9 cellular contexts compared by ENCODE assay signal in genomic region chr10:49176310-49177268, GRCh38. TPM values are rescaled to one million over a fixed set of nuclear protein-coding genes. Genes with fewer than 3 reads are reported as not detected.
DNase-seq lines count a peak whose midpoint lies in the region; ATAC-seq, FAIRE-seq and TF ChIP-seq lines count a peak whose summit lies in the region.
"Had no signal": no experiment of that assay in that cellular context is flagged by ENCODE, and none has a peak within 500 bp of the region (broad histone marks: within the 10 kb centered on the region; RNA-seq: fewer than 3 reads in every experiment).

No MANE protein-coding gene starts in this region.

- H2AFZ ChIP-seq in keratinocyte (ENCODE audit: control insufficient read depth, low read length), result no peak overlapping the region

- H3K4me1 ChIP-seq in keratinocyte (ENCODE audit: control insufficient read depth, extremely low read depth, insufficient read depth, low read length), result peaks cover 6% of the 10 kb centered on the region

- peak overlapping the region; percentile 95 to 99 (median 96) for H3K27ac Mint-ChIP-seq in CD14-positive monocyte
- H3K27ac Mint-ChIP-seq in activated T-helper 17 cell treated with anti-CD3 and anti-CD28 coated beads, Interleukin-2, amount 50 U/mL, for 72 hours, result peak overlapping the region; percentile 99

- TF ChIP-seq CTCF in CD14-positive monocyte (IDR thresholded peaks at IDR 0.05) (no peak), keratinocyte (optimal IDR thresholded peaks at IDR 0.05 in 1 of 3, IDR thresholded peaks at IDR 0.05 in 1 of 3, conservative IDR thresholded peaks at IDR 0.05 in 1 of 3; ENCODE audit: extremely low read depth in 1 of 3, insufficient read depth in 2 of 3, low read length in 3 of 3) (no peak)

- intact Hi-C loops in CD14-positive monocyte (cut with micrococcal nuclease), result loop anchor here (1.0 to 10.0 kb wide), 3 partner anchors 14 to 138 kb away; no protein-coding TSS in a partner anchor

- H3K4me1 Mint-ChIP-seq in CD14-positive monocyte, result peaks cover 52% of the 10 kb centered on the region
- H3K4me1 Mint-ChIP-seq in activated T-helper 17 cell treated with anti-CD3 and anti-CD28 coated beads, Interleukin-2, amount 50 U/mL, for 72 hours, result peaks cover 56% of the 10 kb centered on the region

- dilution Hi-C loops in keratinocyte (cut with MboI; ENCODE audit: extremely low pct_ligation_motif_present, low sequenced_read_pairs), result no loop called here

- no peak overlapping the region for H3K4me3 Mint-ChIP-seq in CD14-positive monocyte
- peak overlapping the region; percentile 82 for H3K4me3 Mint-ChIP-seq in activated T-helper 17 cell treated with anti-CD3 and anti-CD28 coated beads, Interleukin-2, amount 50 U/mL, for 72 hours

- H3K4me3 ChIP-seq in keratinocyte (ENCODE audit: control insufficient read depth in 2 of 3, extremely low read depth in 1 of 3, insufficient read depth in 2 of 3, low read depth in 1 of 3, low read length in 3 of 3), result no peak overlapping the region

- no peaks in the 10 kb centered on the region for H3K36me3 ChIP-seq in keratinocyte (ENCODE audit: control insufficient read depth in 2 of 2, extremely low read depth in 1 of 2, insufficient read depth in 2 of 2, low read length in 2 of 2)

- DNase-seq in CD14-positive monocyte (ENCODE audit: low spot score) (no peak), keratinocyte (ENCODE audit: low read depth, low spot score) (no peak), NCI-H82 treated with DMSO at 0.1 percent for 48 hours (lab: John Stamatoyannopoulos, UW; ENCODE audit: unreplicated experiment) (no peak), NOMO-1 treated with DMSO at 0.1 percent for 48 hours (lab: John Stamatoyannopoulos, UW; ENCODE audit: unreplicated experiment) (no peak)

- no peaks in the 10 kb centered on the region for H4K20me1 ChIP-seq in keratinocyte (ENCODE audit: control insufficient read depth, extremely low read depth, insufficient read depth, low read length)

- no peak for FAIRE-seq in keratinocyte (lab: Jason Lieb, UNC)

- H3K27me3 Mint-ChIP-seq in CD14-positive monocyte (ENCODE audit: low read depth in 3 of 3), result peaks cover 0 to 11% (median 3%) of the 10 kb centered on the region in 3 donors
- no peaks in the 10 kb centered on the region for H3K27me3 Mint-ChIP-seq in activated T-helper 17 cell treated with anti-CD3 and anti-CD28 coated beads, Interleukin-2, amount 50 U/mL, for 72 hours

- H3K36me3 Mint-ChIP-seq in CD14-positive monocyte, result peaks cover 8 to 17% of the 10 kb centered on the region in 2 donors
- peaks cover 99% of the 10 kb centered on the region for H3K36me3 Mint-ChIP-seq in activated T-helper 17 cell treated with anti-CD3 and anti-CD28 coated beads, Interleukin-2, amount 50 U/mL, for 72 hours (ENCODE audit: low read depth)

- no peaks in the 10 kb centered on the region for H3K9me1 ChIP-seq in keratinocyte (ENCODE audit: control insufficient read depth, extremely low read depth, insufficient read depth, low read length)

- H3K27me3 ChIP-seq in keratinocyte (ENCODE audit: control insufficient read depth, extremely low read depth, insufficient read depth, low read length), result peaks cover 4% of the 10 kb centered on the region

- peak overlapping the region; percentile 30 for H3K27ac ChIP-seq in keratinocyte (ENCODE audit: control insufficient read depth, insufficient read depth, low read length)

- no peak overlapping the region for H3K9ac ChIP-seq in keratinocyte (ENCODE audit: control insufficient read depth, extremely low read depth, insufficient read depth, low read length)

- H3K9me3 Mint-ChIP-seq in CD14-positive monocyte, result no peaks in the 10 kb centered on the region
- H3K9me3 Mint-ChIP-seq in activated T-helper 17 cell treated with anti-CD3 and anti-CD28 coated beads, Interleukin-2, amount 50 U/mL, for 72 hours, result no peaks in the 10 kb centered on the region

- H3K9me3 ChIP-seq in keratinocyte (ENCODE audit: control insufficient read depth, low read depth, low read length), result no peaks in the 10 kb centered on the region

- ATAC-seq in GM21619 (IDR thresholded peaks at IDR 0.05; ENCODE audit: unreplicated experiment) (peak; percentile 6), GM19351 (IDR thresholded peaks at IDR 0.05; ENCODE audit: unreplicated experiment) (no peak), HG03354 (IDR thresholded peaks at IDR 0.05; ENCODE audit: poor library complexity, severe bottlenecking, unreplicated experiment) (no peak)
- ATAC-seq in activated T-helper 17 cell treated with anti-CD3 and anti-CD28 coated beads, Interleukin-2, amount 50 U/mL, for 72 hours (replicated peaks), result peak; percentile 1

- H3K4me2 ChIP-seq in keratinocyte (ENCODE audit: control insufficient read depth, extremely low read depth, insufficient read depth, low read depth, low read length), result no peak overlapping the region

- H3K79me2 ChIP-seq in keratinocyte (ENCODE audit: control insufficient read depth, insufficient read depth, low read length), result no peaks in the 10 kb centered on the region

RNA-seq across cellular contexts. Expression of gene TMEM273, which starts 11.6 kb away (rescaled TPM):
- polyA plus RNA-seq in CD14-positive monocyte (1 to 10 TPM; 6.7 to 6.9 TPM), keratinocyte (not detected in 3 replicates)
- total RNA-seq in activated T-helper 17 cell treated with anti-CD3 and anti-CD28 coated beads, Interleukin-2, amount 50 U/mL, for 72 hours, result 100 to 1,000 TPM in 1 of 2 donors, 10 to 100 TPM in 1; 92.2 to 262 TPM
- not detected for polyA plus RNA-seq in keratinocyte (2011; ENCODE audit: low read depth)
- polyA plus RNA-seq in keratinocyte (2011; cell fraction: cytosol; rRNA removed), result not detected in 2 replicates
- polyA plus RNA-seq in keratinocyte (2011; cell fraction: nucleus; rRNA removed), result not detected in 2 replicates
- not detected in 2 replicates for polyA plus RNA-seq in keratinocyte (2012; ENCODE audit: low replicate concordance)
- not detected in 3 replicates for polyA minus RNA-seq in keratinocyte
- not detected for polyA minus RNA-seq in keratinocyte (2011; cell fraction: cytosol; rRNA and poly(A)+ RNA removed)
- polyA minus RNA-seq in keratinocyte (2011; cell fraction: nucleus; rRNA and poly(A)+ RNA removed), result not detected in 2 replicates

RNA-seq across cellular contexts. Expression of gene FAM170B, which starts 42.8 kb away (rescaled TPM):
- not detected for polyA plus RNA-seq in CD14-positive monocyte
- total RNA-seq in activated T-helper 17 cell treated with anti-CD3 and anti-CD28 coated beads, Interleukin-2, amount 50 U/mL, for 72 hours, result not detected
- not detected in 3 replicates for polyA plus RNA-seq in keratinocyte
- polyA plus RNA-seq in keratinocyte (2011; ENCODE audit: low read depth), result not detected
- polyA plus RNA-seq in keratinocyte (2011; cell fraction: cytosol; rRNA removed), result not detected in 2 replicates
- polyA plus RNA-seq in keratinocyte (2011; cell fraction: nucleus; rRNA removed), result not detected in 2 replicates
- polyA plus RNA-seq in keratinocyte (2012; ENCODE audit: low replicate concordance), result not detected in 2 replicates
- not detected in 3 replicates for polyA minus RNA-seq in keratinocyte
- not detected for polyA minus RNA-seq in keratinocyte (2011; cell fraction: cytosol; rRNA and poly(A)+ RNA removed)
- polyA minus RNA-seq in keratinocyte (2011; cell fraction: nucleus; rRNA and poly(A)+ RNA removed), result not detected in 2 replicates
- total RNA-seq: dermis microvascular lymphatic vessel endothelial cell had no signal

Comparison
In these comparisons a context has a peak if more than half of its experiments do, and no peak if none do; other contexts are left out.
1. ATAC-seq: peak in GM21619 (single experiment) and activated T-helper 17 cell treated with anti-CD3 and anti-CD28 coated beads, Interleukin-2, amount 50 U/mL, for 72 hours (single experiment); none in GM19351 (single experiment) and HG03354 (single experiment).